In genomic region chr1:246565751-246566127, GRCh38 we compare ENCODE assay signal across 8 cellular contexts. TPM values are rescaled to one million over a fixed set of nuclear protein-coding genes. Genes with fewer than 3 reads are reported as not detected.
DNase-seq lines count a peak whose midpoint lies in the region; ATAC-seq and TF ChIP-seq lines count a peak whose summit lies in the region.

No MANE protein-coding gene starts in this region.

- peak overlapping the region; percentile 98 for H3K4me3 Mint-ChIP-seq in activated naive CD8-positive, alpha-beta T cell treated with anti-CD3 and anti-CD28 coated beads, Interleukin-2, amount 10 ng/mL, durations not matched to agents 7 days and 5 days
- H3K4me3 Mint-ChIP-seq in immature natural killer cell = peak overlapping the region; percentile 98 to 99 (median 99)

- TF ChIP-seq CTCF in GM12875 (IDR thresholded peaks at IDR 0.05; ENCODE audit: borderline replicate concordance, insufficient read depth, low read depth, low read length) = no peak

- POLR2A ChIA-PET in activated naive CD8-positive, alpha-beta T cell treated with anti-CD3 and anti-CD28 coated beads, Interleukin-2, amount 10 ng/mL, durations not matched to agents 7 days and 5 days (lab: Charles Lee) = interaction anchor here (0.9 to 3.2 kb wide), 3 partner anchors 59 to 765 kb away, joined by 3 to 19 read pairs (median 3); partner anchors contain the start of gene SMYD3

- H3K27ac ChIP-seq in substantia nigra (ENCODE audit: low read depth, low read length, poor library complexity, severe bottlenecking) = peak overlapping the region; percentile 64

- no peaks in the 10 kb centered on the region for H3K27me3 Mint-ChIP-seq in activated naive CD8-positive, alpha-beta T cell treated with anti-CD3 and anti-CD28 coated beads, Interleukin-2, amount 10 ng/mL, durations not matched to agents 7 days and 5 days
- H3K27me3 Mint-ChIP-seq in immature natural killer cell (ENCODE audit: low read depth in 3 of 3) = peaks cover 3 to 9% (median 5%) of the 10 kb centered on the region in 3 donors

- no peak for DNase-seq in activated naive CD8-positive, alpha-beta T cell treated with anti-CD3 and anti-CD28 coated beads, Interleukin-2, amount 10 ng/mL, durations not matched to agents 7 days and 5 days
- no peak for DNase-seq in immature natural killer cell
- no peak for DNase-seq in substantia nigra (lab: John Stamatoyannopoulos, UW)

- peaks cover 6% of the 10 kb centered on the region for H3K36me3 Mint-ChIP-seq in activated naive CD8-positive, alpha-beta T cell treated with anti-CD3 and anti-CD28 coated beads, Interleukin-2, amount 10 ng/mL, durations not matched to agents 7 days and 5 days
- no peaks in the 10 kb centered on the region for H3K36me3 Mint-ChIP-seq in immature natural killer cell

- H3K9me3 Mint-ChIP-seq in activated naive CD8-positive, alpha-beta T cell treated with anti-CD3 and anti-CD28 coated beads, Interleukin-2, amount 10 ng/mL, durations not matched to agents 7 days and 5 days = no peaks in the 10 kb centered on the region
- H3K9me3 Mint-ChIP-seq in immature natural killer cell = no peaks in the 10 kb centered on the region

- H3K27ac Mint-ChIP-seq in activated naive CD8-positive, alpha-beta T cell treated with anti-CD3 and anti-CD28 coated beads, Interleukin-2, amount 10 ng/mL, durations not matched to agents 7 days and 5 days = peak overlapping the region; percentile 96
- H3K27ac Mint-ChIP-seq in immature natural killer cell = peak overlapping the region; percentile 85 to 98 (median 94)

- peaks cover 34% of the 10 kb centered on the region for H3K4me1 Mint-ChIP-seq in activated naive CD8-positive, alpha-beta T cell treated with anti-CD3 and anti-CD28 coated beads, Interleukin-2, amount 10 ng/mL, durations not matched to agents 7 days and 5 days
- H3K4me1 Mint-ChIP-seq in immature natural killer cell = peaks cover 56 to 66% of the 10 kb centered on the region in 2 donors

- ATAC-seq in HG03354 (IDR thresholded peaks at IDR 0.05; ENCODE audit: poor library complexity, severe bottlenecking, unreplicated experiment) (peak; percentile 2), HG02973 (IDR thresholded peaks at IDR 0.05; ENCODE audit: unreplicated experiment) (no peak), GM21367 (IDR thresholded peaks at IDR 0.05; ENCODE audit: unreplicated experiment) (no peak), GM21619 (IDR thresholded peaks at IDR 0.05; ENCODE audit: unreplicated experiment) (no peak)
- ATAC-seq in activated naive CD8-positive, alpha-beta T cell treated with anti-CD3 and anti-CD28 coated beads, Interleukin-2, amount 10 ng/mL, durations not matched to agents 7 days and 5 days (ENCODE audit: low read depth) = no peak

- peak overlapping the region; percentile 91 for H3K4me3 ChIP-seq in GM12875 (ENCODE audit: low read depth, low read length)

RNA-seq across cellular contexts. Expression of gene TFB2M, which starts 0.3 kb away (rescaled TPM):
- 10 to 100 TPM in 1 of 2 experiments, 1 to 10 TPM in 1; 9.8 to 10.9 TPM for total RNA-seq in activated naive CD8-positive, alpha-beta T cell treated with anti-CD3 and anti-CD28 coated beads, Interleukin-2, amount 10 ng/mL, durations not matched to agents 7 days and 5 days
- 10 to 100 TPM; 15.0 to 17.9 (median 15.6) TPM for polyA plus RNA-seq in immature natural killer cell

RNA-seq across cellular contexts. Expression of gene CNST, which starts 0.5 kb away (rescaled TPM):
- total RNA-seq in activated naive CD8-positive, alpha-beta T cell treated with anti-CD3 and anti-CD28 coated beads, Interleukin-2, amount 10 ng/mL, durations not matched to agents 7 days and 5 days = 10 to 100 TPM; 36.1 to 36.5 TPM
- polyA plus RNA-seq in immature natural killer cell = 10 to 100 TPM; 21.8 to 30.0 (median 24.1) TPM

RNA-seq across cellular contexts. Expression of gene SMYD3, which starts 58.7 kb away (rescaled TPM):
- total RNA-seq in activated naive CD8-positive, alpha-beta T cell treated with anti-CD3 and anti-CD28 coated beads, Interleukin-2, amount 10 ng/mL, durations not matched to agents 7 days and 5 days = 10 to 100 TPM; 22.6 to 27.0 TPM
- 10 to 100 TPM; 48.4 to 57.5 (median 50.8) TPM for polyA plus RNA-seq in immature natural killer cell
